ENCODE assay signal across 33 cellular contexts in genomic region chr16:46573834-46574159, GRCh38. TPM values are rescaled to one million over a fixed set of nuclear protein-coding genes. Genes with fewer than 3 reads are reported as not detected.
A peak's percentile ranks its signal among the peaks of the same experiment; 100 is the strongest.
DNase-seq lines count a peak whose midpoint lies in the region; ATAC-seq, FAIRE-seq and TF ChIP-seq lines count a peak whose summit lies in the region.
"Had no signal": no experiment of that assay in that cellular context is flagged by ENCODE, and none has a peak within 500 bp of the region (broad histone marks: within the 10 kb centered on the region; RNA-seq: fewer than 3 reads in every experiment).

No MANE protein-coding gene starts in this region.

- peak overlapping the region; percentile 55 for H3K9ac ChIP-seq in HUES6 (ENCODE audit: low read length)
- H3K9ac ChIP-seq in astrocyte (ENCODE audit: low read length): no peak overlapping the region

- H3K36me3 ChIP-seq in HUES6 (ENCODE audit: control insufficient read depth, insufficient read depth, low read length): no peaks in the 10 kb centered on the region
- H3K36me3 ChIP-seq in astrocyte (ENCODE audit: insufficient read depth, low read length): no peaks in the 10 kb centered on the region
- no peaks in the 10 kb centered on the region for H3K36me3 ChIP-seq in mesodermal cell (ENCODE audit: control insufficient read depth, insufficient read depth, low read length)
- no peaks in the 10 kb centered on the region for H3K36me3 ChIP-seq in adrenal gland (replicated peaks in 1 of 2)
- H3K36me3 ChIP-seq: colonic mucosa, heart right ventricle, neutrophil, vagina had no signal

- no peaks in the 10 kb centered on the region for H3K36me3 Mint-ChIP-seq in astrocyte (ENCODE audit: low read depth, unreplicated experiment)
- H3K36me3 Mint-ChIP-seq in activated CD8-positive, alpha-beta memory T cell treated with anti-CD3 and anti-CD28 coated beads, Interleukin-2, amount 10 ng/mL, durations not matched to agents 7 days and 5 days: peaks cover 6% of the 10 kb centered on the region
- H3K36me3 Mint-ChIP-seq: memory B cell had no signal

- TF ChIP-seq EP300 in A549 (IDR thresholded peaks at IDR 0.05): no peak

- peaks cover 8% of the 10 kb centered on the region for H3K4me1 Mint-ChIP-seq in astrocyte (ENCODE audit: low read depth, unreplicated experiment)
- H3K4me1 Mint-ChIP-seq in activated CD8-positive, alpha-beta memory T cell treated with anti-CD3 and anti-CD28 coated beads, Interleukin-2, amount 10 ng/mL, durations not matched to agents 7 days and 5 days: peaks cover 11% of the 10 kb centered on the region
- H3K4me1 Mint-ChIP-seq: activated CD4-positive, alpha-beta T cell treated with anti-CD3 and anti-CD28 coated beads, Interleukin-2, amount 10 ng/mL, durations not matched to agents 24 days and 14 days; memory B cell had no signal

- no peak overlapping the region for H3K4me3 Mint-ChIP-seq in astrocyte (ENCODE audit: unreplicated experiment)
- H3K4me3 Mint-ChIP-seq in activated CD8-positive, alpha-beta memory T cell treated with anti-CD3 and anti-CD28 coated beads, Interleukin-2, amount 10 ng/mL, durations not matched to agents 7 days and 5 days: no peak overlapping the region
- H3K4me3 Mint-ChIP-seq: activated CD4-positive, alpha-beta T cell treated with anti-CD3 and anti-CD28 coated beads, Interleukin-2, amount 10 ng/mL, durations not matched to agents 24 days and 14 days; activated naive CD4-positive, alpha-beta T cell treated with anti-CD3 and anti-CD28 coated beads for 36 hours; activated T-cell treated with anti-CD3 and anti-CD28 coated beads, Interleukin-2, amount 50 U/mL, for 72 hours; CD4-positive, alpha-beta T cell; memory B cell; T-helper 2 cell treated with Interferon-gamma antibody and Interleukin-4, amounts not matched to agents 5 μg/mL and 100 μg/mL, for 36 hours had no signal

- peak overlapping the region; percentile 26 for H3K27ac Mint-ChIP-seq in astrocyte (ENCODE audit: unreplicated experiment)
- no peak overlapping the region for H3K27ac Mint-ChIP-seq in activated CD8-positive, alpha-beta memory T cell treated with anti-CD3 and anti-CD28 coated beads, Interleukin-2, amount 10 ng/mL, durations not matched to agents 7 days and 5 days
- H3K27ac Mint-ChIP-seq: activated CD4-positive, alpha-beta T cell treated with anti-CD3 and anti-CD28 coated beads, Interleukin-2, amount 10 ng/mL, durations not matched to agents 24 days and 14 days; activated naive CD4-positive, alpha-beta T cell treated with anti-CD3 and anti-CD28 coated beads for 36 hours; activated T-cell treated with anti-CD3 and anti-CD28 coated beads, Interleukin-2, amount 50 U/mL, for 72 hours; CD4-positive, alpha-beta T cell; memory B cell had no signal

- TF ChIP-seq CTCF in A549 (IDR thresholded peaks at IDR 0.05) (no peak), astrocyte (IDR thresholded peaks at IDR 0.05; ENCODE audit: insufficient read depth, low read depth, low read length) (no peak), adrenal gland (IDR thresholded peaks at IDR 0.05) (no peak)

- WGBS in A549 (ENCODE audit: missing lambda C conversion rate): 81% methylated on average over 13 of the region's 13 CpGs
- 77 to 84% methylated on average over 11 to 13 of the region's 13 CpGs for whole genome bisulfite sequencing in mesodermal cell (ENCODE audit: insufficient coverage in 2 of 2), 2 experiments
- 84 to 91% (median 85%) methylated on average over 13 of the region's 13 CpGs for WGBS in adrenal gland, 4 donors

- peaks cover 8% of the 10 kb centered on the region for H3K9me3 Mint-ChIP-seq in astrocyte (ENCODE audit: unreplicated experiment)
- H3K9me3 Mint-ChIP-seq in activated CD8-positive, alpha-beta memory T cell treated with anti-CD3 and anti-CD28 coated beads, Interleukin-2, amount 10 ng/mL, durations not matched to agents 7 days and 5 days (ENCODE audit: low read depth): no peaks in the 10 kb centered on the region
- H3K9me3 Mint-ChIP-seq: activated CD4-positive, alpha-beta T cell treated with anti-CD3 and anti-CD28 coated beads, Interleukin-2, amount 10 ng/mL, durations not matched to agents 24 days and 14 days; activated naive CD4-positive, alpha-beta T cell treated with anti-CD3 and anti-CD28 coated beads for 36 hours; CD4-positive, alpha-beta T cell; T-helper 2 cell treated with Interferon-gamma antibody and Interleukin-4, amounts not matched to agents 5 μg/mL and 100 μg/mL, for 36 hours had no signal

- H2AFZ ChIP-seq in astrocyte (ENCODE audit: low read depth, low read length): no peak overlapping the region

- TF ChIP-seq POLR2A in A549 (IDR thresholded peaks at IDR 0.05; ENCODE audit: low read length) (no peak), adrenal gland (IDR thresholded peaks at IDR 0.05) (no peak)

- no peak for FAIRE-seq in A549 (lab: Jason Lieb, UNC)
- FAIRE-seq in astrocyte (lab: Jason Lieb, UNC): no peak
- FAIRE-seq: bronchial epithelial cell, GM12878 had no signal

- H3K4me1 ChIP-seq in A549 (peaks cover 8% of the 10 kb centered on the region; the same call in 1 of the 3 replicates), HUES6 (ENCODE audit: control insufficient read depth, insufficient read depth, low read length) (peaks cover 11% of the 10 kb centered on the region), astrocyte (ENCODE audit: insufficient read depth, low read length) (peaks cover 7% of the 10 kb centered on the region), mesodermal cell (ENCODE audit: control insufficient read depth, insufficient read depth, low read length, poor library complexity, severe bottlenecking) (peaks cover 13% of the 10 kb centered on the region), adrenal gland (replicated peaks in 1 of 2) (no peaks in the 10 kb centered on the region)
- H3K4me1 ChIP-seq: colonic mucosa, foreskin keratinocyte, heart right ventricle, psoas muscle, testis, vagina had no signal

- no peaks in the 10 kb centered on the region for H4K20me1 ChIP-seq in astrocyte (ENCODE audit: insufficient read depth, low read length)

- POLR2A ChIA-PET in A549 (lab: Yijun Ruan, JAX): no interaction called here

- peak overlapping the region in 1 of 2 experiments; percentile 61; a peak in 2 of 6 replicates for H3K27ac ChIP-seq in A549
- no peak overlapping the region for H3K27ac ChIP-seq in HUES6 (ENCODE audit: low read depth, low read length)
- no peak overlapping the region for H3K27ac ChIP-seq in astrocyte (ENCODE audit: low read depth, low read length)
- H3K27ac ChIP-seq in mesodermal cell (ENCODE audit: low read depth, low read length, severe bottlenecking): peak overlapping the region; percentile 81
- no peak overlapping the region for H3K27ac ChIP-seq in adrenal gland
- H3K27ac ChIP-seq: colonic mucosa, foreskin keratinocyte, heart right ventricle, neutrophil, psoas muscle, RWPE1, testis, vagina had no signal

- TF ChIP-seq RAD21 in A549 (conservative IDR thresholded peaks at IDR 0.05 in 1 of 2, IDR thresholded peaks at IDR 0.05 in 1 of 2): no peak

- H3K79me2 ChIP-seq in astrocyte (ENCODE audit: insufficient read depth, low read length): no peaks in the 10 kb centered on the region

- DNase-seq in A549 (ENCODE audit: low read depth in 1 of 2, low spot score in 1 of 2) (no peak), astrocyte (ENCODE audit: low read depth) (no peak), adrenal gland (no peak), hippocampal formation (lab: John Stamatoyannopoulos, UW) (no peak), NCI-H446 treated with DMSO at 0.1 percent for 48 hours (lab: John Stamatoyannopoulos, UW) (no peak)
- DNase-seq in activated CD8-positive, alpha-beta memory T cell treated with anti-CD3 and anti-CD28 coated beads, Interleukin-2, amount 10 ng/mL, durations not matched to agents 7 days and 5 days: no peak
- DNase-seq: activated CD4-positive, alpha-beta T cell treated with anti-CD3 and anti-CD28 coated beads, Interleukin-2, amount 10 ng/mL, durations not matched to agents 24 days and 14 days; activated naive CD4-positive, alpha-beta T cell treated with anti-CD3 and anti-CD28 coated beads for 36 hours; AML-193; amniotic stem cell; CD4-positive, alpha-beta T cell; colonic mucosa; effector CD8-positive, alpha-beta T cell; heart right ventricle; MM.1S; NCI-H1436; NCI-H2081 treated with DMSO at 0.1 percent for 48 hours; NCI-H345; NCI-H748 treated with DMSO at 0.1 percent for 48 hours; psoas muscle; stimulated activated naive CD8-positive, alpha-beta T cell treated with anti-CD3 and anti-CD28 coated beads, Interleukin-15, Interleukin-2, amounts not matched to agents 100 U/mL and 50 U/mL, for 24 hours; testis had no signal

- H3K27me3 ChIP-seq in HUES6 (ENCODE audit: control insufficient read depth, insufficient read depth, low read length) (no peaks in the 10 kb centered on the region), astrocyte (ENCODE audit: insufficient read depth, low read length) (no peaks in the 10 kb centered on the region), adrenal gland (no peaks in the 10 kb centered on the region)
- H3K27me3 ChIP-seq: colonic mucosa, foreskin keratinocyte, testis, vagina had no signal

- no peaks in the 10 kb centered on the region for H3K27me3 Mint-ChIP-seq in astrocyte (ENCODE audit: low read depth, unreplicated experiment)
- H3K27me3 Mint-ChIP-seq in activated CD8-positive, alpha-beta memory T cell treated with anti-CD3 and anti-CD28 coated beads, Interleukin-2, amount 10 ng/mL, durations not matched to agents 7 days and 5 days: no peaks in the 10 kb centered on the region
- H3K27me3 Mint-ChIP-seq: activated CD4-positive, alpha-beta T cell treated with anti-CD3 and anti-CD28 coated beads, Interleukin-2, amount 10 ng/mL, durations not matched to agents 24 days and 14 days; CD4-positive, alpha-beta T cell had no signal

- CTCF ChIA-PET in A549 (lab: Yijun Ruan, JAX): interaction anchor here (0.7 to 1.3 kb wide), 3 partner anchors 12 to 33 kb away, joined by 4 to 5 read pairs (median 4); no protein-coding TSS in a partner anchor
- CTCF ChIA-PET in activated CD8-positive, alpha-beta memory T cell treated with anti-CD3 and anti-CD28 coated beads, Interleukin-2, amount 10 ng/mL, durations not matched to agents 7 days and 5 days (lab: Charles Lee): no interaction called here

- H3K9me3 ChIP-seq in A549: no peaks in the 10 kb centered on the region
- no peaks in the 10 kb centered on the region for H3K9me3 ChIP-seq in HUES6 (ENCODE audit: control insufficient read depth, insufficient read depth, low read depth, low read length)
- peaks cover 2% of the 10 kb centered on the region for H3K9me3 ChIP-seq in astrocyte (ENCODE audit: insufficient read depth, low read depth, low read length)
- H3K9me3 ChIP-seq in mesodermal cell (ENCODE audit: control insufficient read depth, low read length): no peaks in the 10 kb centered on the region
- H3K9me3 ChIP-seq in adrenal gland (replicated peaks in 1 of 3): no peaks in the 10 kb centered on the region
- H3K9me3 ChIP-seq: colonic mucosa, neutrophil, psoas muscle, testis, vagina had no signal

- intact Hi-C loops in adrenal gland (cut with DNase I): no loop called here

- H3K4me3 ChIP-seq in A549 (no peak overlapping the region), HUES6 (ENCODE audit: low read depth, low read length) (peak overlapping the region; percentile 2; the same call in 1 of the 2 replicates), astrocyte (ENCODE audit: insufficient read depth, low read depth, low read length) (no peak overlapping the region), mesodermal cell (ENCODE audit: extremely low read depth, insufficient read depth, low read length, poor library complexity, severe bottlenecking) (no peak overlapping the region), adrenal gland (no peak overlapping the region)
- H3K4me3 ChIP-seq: colonic mucosa, GM12878, heart right ventricle, psoas muscle, testis, vagina had no signal

- ATAC-seq in A549: peak; percentile 28 to 35; a peak in 2 of 6 replicates
- ATAC-seq in activated CD8-positive, alpha-beta memory T cell treated with anti-CD3 and anti-CD28 coated beads, Interleukin-2, amount 10 ng/mL, durations not matched to agents 7 days and 5 days: no peak
- ATAC-seq: GM12878; heart right ventricle; psoas muscle; stimulated activated naive CD8-positive, alpha-beta T cell treated with anti-CD3 and anti-CD28 coated beads, Interleukin-15, Interleukin-2, amounts not matched to agents 100 U/mL and 50 U/mL, for 24 hours had no signal

- H3K4me2 ChIP-seq in A549: peak overlapping the region; percentile 59
- peak overlapping the region; percentile 36 for H3K4me2 ChIP-seq in astrocyte (ENCODE audit: low read length)

RNA-seq across cellular contexts. Expression of gene SHCBP1, which starts 47.4 kb away (rescaled TPM):
- polyA plus RNA-seq in A549 (2011; rRNA removed) (40.2 and 53.6 TPM in 2 replicates), A549 (2017; fragmentation: RNase III; extraction: RNeasy Plus Mini Kit Qiagen cat#74134 plus additional on column Dnase treatment) (45.2 to 49.9 TPM (median 46.0 TPM) in 3 replicates), adrenal gland (1 to 10 TPM in 1 of 3 donors, under 1 TPM in 2; 0.24 to 1.5 (median 0.30) TPM)
- 26.7 and 29.2 TPM in 2 replicates for polyA plus RNA-seq in A549 (2012; cell fraction: cytosol; rRNA removed)
- polyA plus RNA-seq in A549 (2012; cell fraction: nucleus; rRNA removed): 9.0 and 16.4 TPM in 2 replicates
- polyA minus RNA-seq in A549 (2011; rRNA and poly(A)+ RNA removed): 22.4 and 28.6 TPM in 2 replicates
- total RNA-seq in astrocyte (2.1 and 3.4 TPM in 2 replicates), adrenal gland (1 to 10 TPM in 4 of 8 donors, under 1 TPM in 4; 0.24 to 2.0 (median 1.1) TPM)
- 13.9 TPM for polyA plus RNA-seq in mesodermal cell (2013, experiment 1 of 2)
- 16.2 TPM for polyA plus RNA-seq in mesodermal cell (2013, experiment 2 of 2)
- total RNA-seq in activated CD8-positive, alpha-beta memory T cell treated with anti-CD3 and anti-CD28 coated beads, Interleukin-2, amount 10 ng/mL, durations not matched to agents 7 days and 5 days: 10 to 100 TPM; 53.1 to 60.6 TPM

Comparison
In these comparisons a context has a peak if more than half of its experiments do, and no peak if none do; other contexts are left out.
1. RNA of gene SHCBP1, which starts 47.4 kb away (total RNA-seq): 53.1 to 60.6 TPM in activated CD8-positive, alpha-beta memory T cell treated with anti-CD3 and anti-CD28 coated beads, Interleukin-2, amount 10 ng/mL, durations not matched to agents 7 days and 5 days; 2.1 to 3.4 TPM in astrocyte and 0.24 to 2.0 TPM in adrenal gland; every median in the first group is over 10 times any median in the second.